Comparison of ENCODE assay signal across 10 cellular contexts in the genomic region with DNA sequence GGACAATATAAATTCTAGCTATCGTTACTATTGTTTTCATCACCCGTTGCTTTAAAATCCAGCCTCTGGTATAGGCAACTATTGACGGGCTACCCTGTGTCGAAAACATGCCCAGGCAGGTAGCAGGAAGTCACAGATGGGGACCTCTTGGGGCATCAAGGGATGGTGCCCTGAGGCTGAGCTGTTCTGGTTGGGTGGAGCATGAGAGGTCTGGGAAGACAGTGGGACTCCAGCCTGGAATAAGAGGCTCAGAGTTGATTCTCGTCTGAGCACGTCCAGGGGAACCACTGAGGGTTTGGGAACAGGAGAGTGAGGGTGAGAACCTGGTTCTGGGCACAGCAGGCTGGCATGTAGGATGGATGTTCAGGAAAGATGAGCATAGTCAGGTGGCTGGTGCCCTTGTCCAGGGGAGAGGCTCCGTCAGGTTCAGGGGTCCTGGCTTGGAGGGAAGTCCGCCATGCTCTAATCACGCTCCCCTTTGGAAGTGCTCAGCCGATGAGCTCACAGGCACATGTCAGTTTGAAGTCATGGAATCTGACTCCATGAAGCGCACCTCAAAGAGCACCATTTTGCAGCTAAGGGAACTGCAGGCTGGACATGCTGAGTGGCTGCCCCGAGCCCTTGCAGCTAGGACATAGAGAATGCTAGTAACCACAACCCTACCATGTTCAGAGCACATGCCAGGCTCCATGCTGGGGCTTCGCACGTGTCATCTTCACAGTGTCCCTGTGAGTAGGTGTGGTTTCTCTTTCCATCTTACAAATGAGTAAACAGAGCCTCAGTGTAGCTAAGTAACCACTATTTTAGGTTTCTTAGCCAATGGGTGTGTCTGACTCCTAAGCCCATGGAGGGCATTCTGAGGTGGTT. TPM values are rescaled to one million over a fixed set of nuclear protein-coding genes. Genes with fewer than 3 reads are reported as not detected.
DNase-seq lines count a peak whose midpoint lies in the region; ATAC-seq and TF ChIP-seq lines count a peak whose summit lies in the region.
"Had no signal": no experiment of that assay in that cellular context is flagged by ENCODE, and none has a peak within 500 bp of the region (broad histone marks: within the 10 kb centered on the region; RNA-seq: fewer than 3 reads in every experiment).

No MANE protein-coding gene starts in this region.

- peak overlapping the region; percentile 14 for H3K27ac Mint-ChIP-seq in activated CD8-positive, alpha-beta T cell treated with anti-CD3 and anti-CD28 coated beads for 36 hours
- H3K27ac Mint-ChIP-seq: activated naive CD8-positive, alpha-beta T cell had no signal

- H3K9me3 ChIP-seq in sigmoid colon = no peaks in the 10 kb centered on the region

- no peaks in the 10 kb centered on the region for H3K36me3 ChIP-seq in sigmoid colon

- 91 to 92% methylated on average over 14 of the region's 14 CpGs for WGBS in sigmoid colon, 2 donors

- H3K27me3 Mint-ChIP-seq in activated CD8-positive, alpha-beta T cell treated with anti-CD3 and anti-CD28 coated beads for 36 hours = no peaks in the 10 kb centered on the region
- H3K27me3 Mint-ChIP-seq: activated naive CD8-positive, alpha-beta T cell had no signal

- no peaks in the 10 kb centered on the region for H3K9me3 Mint-ChIP-seq in activated CD8-positive, alpha-beta T cell treated with anti-CD3 and anti-CD28 coated beads for 36 hours

- no peak overlapping the region for H3K4me3 Mint-ChIP-seq in activated CD8-positive, alpha-beta T cell treated with anti-CD3 and anti-CD28 coated beads for 36 hours
- H3K4me3 Mint-ChIP-seq: activated naive CD8-positive, alpha-beta T cell had no signal

- H3K27ac ChIP-seq in sigmoid colon = no peak overlapping the region

- POLR2A ChIA-PET in activated CD8-positive, alpha-beta T cell treated with anti-CD3 and anti-CD28 coated beads for 36 hours (lab: Charles Lee) = no interaction called here

- no peak overlapping the region for H3K4me3 ChIP-seq in sigmoid colon

- ATAC-seq in GM18868 (IDR thresholded peaks at IDR 0.05; ENCODE audit: unreplicated experiment) (peak; percentile 61), HG02938 (IDR thresholded peaks at IDR 0.05; ENCODE audit: unreplicated experiment) (peak; percentile 71), GM21423 (IDR thresholded peaks at IDR 0.05; ENCODE audit: unreplicated experiment) (no peak)
- peak; percentile 92 for ATAC-seq in activated CD8-positive, alpha-beta T cell treated with anti-CD3 and anti-CD28 coated beads for 36 hours
- ATAC-seq: Panc1 had no signal

- peaks cover 0 to 33% (median 25%) of the 10 kb centered on the region in 4 donors for H3K4me1 ChIP-seq in sigmoid colon

- TF ChIP-seq EP300 in sigmoid colon (IDR thresholded peaks at IDR 0.05) = no peak

- intact Hi-C loops in activated CD8-positive, alpha-beta T cell treated with anti-CD3 and anti-CD28 coated beads for 36 hours (cut with micrococcal nuclease) = no loop called here
- intact Hi-C loops in sigmoid colon (cut with DNase I) = loop anchor here (10.0 kb wide), 1 partner anchor 214 kb away; no protein-coding TSS in a partner anchor

- DNase-seq in activated CD8-positive, alpha-beta T cell treated with anti-CD3 and anti-CD28 coated beads for 36 hours = peak; percentile 56
- DNase-seq in myocyte (ENCODE audit: low read depth) = peak; percentile 77
- no peak for DNase-seq in sigmoid colon
- no peak for DNase-seq in glomerular visceral epithelial cell (ENCODE audit: extremely low spot score)
- DNase-seq: HCEC 1CT had no signal

- H3K4me1 Mint-ChIP-seq in activated CD8-positive, alpha-beta T cell treated with anti-CD3 and anti-CD28 coated beads for 36 hours (ENCODE audit: low read depth) = peaks cover 5% of the 10 kb centered on the region

- no peak for TF ChIP-seq POLR2A in sigmoid colon (IDR thresholded peaks at IDR 0.05)

- H3K36me3 Mint-ChIP-seq in activated CD8-positive, alpha-beta T cell treated with anti-CD3 and anti-CD28 coated beads for 36 hours (ENCODE audit: low read depth) = no peaks in the 10 kb centered on the region
- H3K36me3 Mint-ChIP-seq: activated naive CD8-positive, alpha-beta T cell had no signal

- CTCF ChIA-PET in activated CD8-positive, alpha-beta T cell treated with anti-CD3 and anti-CD28 coated beads for 36 hours (lab: Charles Lee) = interaction anchor here (2.0 to 2.1 kb wide), 2 partner anchors 38 to 110 kb away, joined by 6 to 7 read pairs; no protein-coding TSS in a partner anchor

- no peak for TF ChIP-seq CTCF in activated CD8-positive, alpha-beta T cell treated with anti-CD3 and anti-CD28 coated beads for 36 hours (IDR thresholded peaks at IDR 0.05)
- no peak for TF ChIP-seq CTCF in sigmoid colon (IDR thresholded peaks at IDR 0.05)

- no peaks in the 10 kb centered on the region for H3K27me3 ChIP-seq in sigmoid colon

RNA-seq across cellular contexts. Expression of a gene that starts 21.0 kb away (rescaled TPM):
- total RNA-seq in activated CD8-positive, alpha-beta T cell treated with anti-CD3 and anti-CD28 coated beads for 36 hours = not detected
- 1.2 and 8.8 TPM in 2 replicates for total RNA-seq in myocyte
- 1.9 TPM for polyA plus RNA-seq in myocyte (2012)
- total RNA-seq in sigmoid colon = under 1 TPM in 1 of 4 donors, not detected in 3; 0.28 TPM
- 10 to 100 TPM in 1 of 3 donors, 1 to 10 TPM in 2; 1.2 to 41.9 (median 5.5) TPM for polyA plus RNA-seq in sigmoid colon

Comparison
In these comparisons a context has a peak if more than half of its experiments do, and no peak if none do; other contexts are left out.
1. DNase-seq: peak in activated CD8-positive, alpha-beta T cell treated with anti-CD3 and anti-CD28 coated beads for 36 hours (single experiment) and myocyte (single experiment); none in sigmoid colon (single experiment) and glomerular visceral epithelial cell (single experiment).